Comparison of ENCODE assay signal across 8 cellular contexts in the genomic region with DNA sequence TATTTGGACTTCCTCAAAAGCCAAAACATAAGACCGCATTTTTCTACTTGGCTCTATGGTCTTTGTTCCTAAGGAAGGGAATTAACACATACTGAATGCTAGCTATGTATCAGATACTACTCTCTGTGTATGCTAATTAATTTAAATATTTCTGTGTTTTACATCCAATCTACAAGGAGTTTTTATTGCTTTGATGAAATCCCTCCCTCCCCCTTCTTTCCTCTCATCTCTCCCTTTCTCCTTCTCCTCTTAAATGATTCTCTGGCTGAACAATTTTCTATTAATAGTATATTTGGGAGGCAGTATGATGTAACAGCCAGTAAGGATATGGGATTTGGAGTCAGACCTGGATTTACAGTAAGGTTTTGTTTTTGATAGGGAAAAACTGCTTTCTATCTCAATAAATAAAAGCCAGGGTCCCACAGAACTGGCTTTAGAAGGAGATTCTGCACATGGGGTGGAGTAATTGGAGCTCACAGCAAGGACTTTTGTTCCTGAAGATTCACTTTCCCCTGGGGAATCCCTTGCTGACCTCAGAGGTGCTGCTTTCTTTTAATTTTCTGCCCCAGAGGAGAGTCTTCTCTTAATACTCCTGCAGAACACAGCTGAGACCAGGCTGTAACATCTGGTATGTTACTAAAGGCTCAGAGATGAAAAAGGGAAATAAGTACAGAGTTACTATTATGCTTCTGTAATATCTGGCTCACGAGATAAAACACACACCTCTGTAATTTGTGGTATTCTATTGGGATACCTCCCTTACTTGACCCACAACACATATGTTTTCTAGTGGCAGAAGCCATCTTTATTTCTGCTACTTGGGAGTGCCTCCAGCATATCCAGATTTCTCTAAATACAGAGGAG. TPM values are rescaled to one million over a fixed set of nuclear protein-coding genes. Genes with fewer than 3 reads are reported as not detected.
A peak's percentile ranks its signal among the peaks of the same experiment; 100 is the strongest.
DNase-seq lines count a peak whose midpoint lies in the region; ATAC-seq and TF ChIP-seq lines count a peak whose summit lies in the region.

No MANE protein-coding gene starts in this region.

- peaks cover 8% of the 10 kb centered on the region for H3K36me3 Mint-ChIP-seq in activated naive CD8-positive, alpha-beta T cell treated with anti-CD3 and anti-CD28 coated beads, Interleukin-2, amount 10 ng/mL, durations not matched to agents 7 days and 5 days

- TF ChIP-seq CTCF in DND-41 (IDR thresholded peaks at IDR 0.05; ENCODE audit: borderline replicate concordance, extremely low read depth, low read length, poor library complexity, severe bottlenecking) (no peak), mucosa of descending colon (IDR thresholded peaks at IDR 0.05) (no peak)

- H3K36me3 ChIP-seq in DND-41 (ENCODE audit: insufficient read depth, low read length) (no peaks in the 10 kb centered on the region), Karpas-422 (ENCODE audit: insufficient read depth, low read length) (no peaks in the 10 kb centered on the region), mucosa of descending colon (ENCODE audit: low read depth) (no peaks in the 10 kb centered on the region)

- intact Hi-C loops in mucosa of descending colon (cut with DNase I, micrococcal nuclease): no loop called here

- H3K79me2 ChIP-seq in DND-41 (ENCODE audit: insufficient read depth, low read length) (peaks cover 89% of the 10 kb centered on the region), Karpas-422 (ENCODE audit: low read length) (no peaks in the 10 kb centered on the region)

- H3K4me3 Mint-ChIP-seq in activated naive CD8-positive, alpha-beta T cell treated with anti-CD3 and anti-CD28 coated beads, Interleukin-2, amount 10 ng/mL, durations not matched to agents 7 days and 5 days: peak overlapping the region; percentile 49

- H3K4me1 Mint-ChIP-seq in activated naive CD8-positive, alpha-beta T cell treated with anti-CD3 and anti-CD28 coated beads, Interleukin-2, amount 10 ng/mL, durations not matched to agents 7 days and 5 days: peaks cover 36% of the 10 kb centered on the region

- H4K20me1 ChIP-seq in DND-41 (ENCODE audit: insufficient read depth, low read length) (no peaks in the 10 kb centered on the region), Karpas-422 (ENCODE audit: insufficient read depth, low read depth, low read length) (peaks cover 26% of the 10 kb centered on the region)

- H3K9me3 Mint-ChIP-seq in activated naive CD8-positive, alpha-beta T cell treated with anti-CD3 and anti-CD28 coated beads, Interleukin-2, amount 10 ng/mL, durations not matched to agents 7 days and 5 days: no peaks in the 10 kb centered on the region

- peak overlapping the region; percentile 62 for H3K4me2 ChIP-seq in DND-41 (ENCODE audit: insufficient read depth, low read length)
- H3K4me2 ChIP-seq in Karpas-422 (ENCODE audit: low read depth, low read length, poor library complexity, severe bottlenecking): no peak overlapping the region

- H3K27me3 ChIP-seq in DND-41 (ENCODE audit: insufficient read depth, low read length, poor library complexity) (no peaks in the 10 kb centered on the region), Karpas-422 (ENCODE audit: low read length) (no peaks in the 10 kb centered on the region)

- ATAC-seq in DND-41 (ENCODE audit: insufficient read depth, low read depth) (peak; percentile 21; the same call in 1 of the 3 replicates), mucosa of descending colon (peak; percentile 31), HG02870 (IDR thresholded peaks at IDR 0.05; ENCODE audit: unreplicated experiment) (no peak), GM18502 (IDR thresholded peaks at IDR 0.05; ENCODE audit: poor library complexity, unreplicated experiment) (no peak)
- no peak for ATAC-seq in activated naive CD8-positive, alpha-beta T cell treated with anti-CD3 and anti-CD28 coated beads, Interleukin-2, amount 10 ng/mL, durations not matched to agents 7 days and 5 days (ENCODE audit: low read depth)

- peak overlapping the region; percentile 51 for H3K9ac ChIP-seq in DND-41 (ENCODE audit: low read depth, low read length)
- no peak overlapping the region for H3K9ac ChIP-seq in Karpas-422 (ENCODE audit: low read length)

- DNase-seq in DND-41 (no peak), Karpas-422 (peak; percentile 54), mucosa of descending colon (no peak), kidney glomerular epithelial cell (lab: John Stamatoyannopoulos, UW) (no peak), NCI-H146 treated with DMSO at 0.1 percent for 48 hours (lab: John Stamatoyannopoulos, UW; ENCODE audit: unreplicated experiment) (no peak)
- DNase-seq in activated naive CD8-positive, alpha-beta T cell treated with anti-CD3 and anti-CD28 coated beads, Interleukin-2, amount 10 ng/mL, durations not matched to agents 7 days and 5 days: no peak

- H3K27ac ChIP-seq in DND-41 (ENCODE audit: low read length) (peak overlapping the region; percentile 82), Karpas-422 (ENCODE audit: low read length) (no peak overlapping the region)

- H3K4me1 ChIP-seq in DND-41 (ENCODE audit: insufficient read depth, low read length) (peaks cover 42% of the 10 kb centered on the region), Karpas-422 (ENCODE audit: low read length) (peaks cover 22% of the 10 kb centered on the region), mucosa of descending colon (ENCODE audit: low read depth) (peaks cover 37% of the 10 kb centered on the region)

- peak overlapping the region; percentile 78 for H3K27ac Mint-ChIP-seq in activated naive CD8-positive, alpha-beta T cell treated with anti-CD3 and anti-CD28 coated beads, Interleukin-2, amount 10 ng/mL, durations not matched to agents 7 days and 5 days

- H3K27me3 Mint-ChIP-seq in activated naive CD8-positive, alpha-beta T cell treated with anti-CD3 and anti-CD28 coated beads, Interleukin-2, amount 10 ng/mL, durations not matched to agents 7 days and 5 days: no peaks in the 10 kb centered on the region

- H2AFZ ChIP-seq in DND-41 (ENCODE audit: low read depth, low read length) (peak overlapping the region; percentile 16; the same call in 1 of the 2 replicates), Karpas-422 (ENCODE audit: low read length) (no peak overlapping the region)

- H3K4me3 ChIP-seq in DND-41 (ENCODE audit: low read depth in 1 of 2, low read length in 2 of 2): peak overlapping the region in 1 of 2 experiments; percentile 44; a peak in 2 of 4 replicates
- no peak overlapping the region for H3K4me3 ChIP-seq in Karpas-422 (ENCODE audit: low read length)
- no peak overlapping the region for H3K4me3 ChIP-seq in mucosa of descending colon

- no peaks in the 10 kb centered on the region for H3K9me3 ChIP-seq in DND-41 (ENCODE audit: insufficient read depth, low read length, severe bottlenecking)
- no peaks in the 10 kb centered on the region for H3K9me3 ChIP-seq in Karpas-422 (ENCODE audit: low read length)
- H3K9me3 ChIP-seq in mucosa of descending colon: no peaks in the 10 kb centered on the region

- POLR2A ChIA-PET in activated naive CD8-positive, alpha-beta T cell treated with anti-CD3 and anti-CD28 coated beads, Interleukin-2, amount 10 ng/mL, durations not matched to agents 7 days and 5 days (lab: Charles Lee): interaction anchor here (1.1 to 3.2 kb wide), 6 partner anchors 10 to 284 kb away, joined by 3 to 41 read pairs (median 4); partner anchors contain the start of genes EPB41, SRSF4 and TAF12

- no peaks in the 10 kb centered on the region for H3K9me2 ChIP-seq in Karpas-422 (replicated peaks; ENCODE audit: insufficient read depth, low read length)

RNA-seq across cellular contexts. Expression of gene EPB41, which starts 13.3 kb away (rescaled TPM):
- 17.3 and 17.5 TPM in 2 replicates for total RNA-seq in Karpas-422 (2014; rRNA removed; shearing (Covaris generic); ENCODE audit: low replicate concordance)
- 100 to 1,000 TPM; 162 to 170 TPM for total RNA-seq in activated naive CD8-positive, alpha-beta T cell treated with anti-CD3 and anti-CD28 coated beads, Interleukin-2, amount 10 ng/mL, durations not matched to agents 7 days and 5 days
- total RNA-seq in mucosa of descending colon: 10 to 100 TPM; 45.8 to 82.2 (median 76.3) TPM

Comparison
In these comparisons a context has a peak if more than half of its experiments do, and no peak if none do; other contexts are left out.
1. ATAC-seq: peak in DND-41 (single experiment) and mucosa of descending colon (single experiment); none in activated naive CD8-positive, alpha-beta T cell treated with anti-CD3 and anti-CD28 coated beads, Interleukin-2, amount 10 ng/mL, durations not matched to agents 7 days and 5 days (single experiment), HG02870 (single experiment) and GM18502 (single experiment).